8 cellular contexts compared by ENCODE assay signal in the genomic region with DNA sequence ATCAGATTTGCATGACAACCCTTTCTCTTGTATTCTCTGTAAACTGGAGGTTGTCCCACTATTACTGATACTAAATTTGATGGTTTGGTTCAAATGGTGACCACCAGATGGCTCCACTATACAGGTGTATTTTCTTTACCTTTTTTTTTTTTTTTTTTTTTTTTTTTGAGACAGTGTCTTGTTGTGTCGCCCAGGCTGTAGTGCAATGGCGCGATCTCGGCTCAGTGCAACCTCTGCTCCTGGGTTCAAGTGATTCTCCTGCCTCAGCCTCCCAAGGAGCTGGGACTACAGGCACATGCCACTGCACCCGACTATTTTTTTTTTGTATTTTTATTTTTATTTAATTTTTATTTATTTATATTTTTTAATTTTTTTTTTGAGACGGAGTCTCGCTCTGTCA. TPM values are rescaled to one million over a fixed set of nuclear protein-coding genes. Genes with fewer than 3 reads are reported as not detected.
DNase-seq lines count a peak whose midpoint lies in the region; ATAC-seq and TF ChIP-seq lines count a peak whose summit lies in the region.

No MANE protein-coding gene starts in this region.

- 44 to 70% (median 62%) methylated on average over 7 of the region's 7 CpGs for WGBS in stomach, 5 donors

- peaks cover 11% of the 10 kb centered on the region for H3K9me3 Mint-ChIP-seq in T-helper 2 cell treated with Interferon-gamma antibody and Interleukin-4, amounts not matched to agents 5 μg/mL and 100 μg/mL, for 36 hours

- no peak for ATAC-seq in GM18519 (IDR thresholded peaks at IDR 0.05; ENCODE audit: low FRiP score, unreplicated experiment)

- DNase-seq in T-helper 2 cell, result peak in 3 of 5 experiments; percentile 26 to 73 (median 36)
- DNase-seq in T-helper 2 cell treated with Interferon-gamma antibody and Interleukin-4, amounts not matched to agents 5 μg/mL and 100 μg/mL, for 36 hours (ENCODE audit: low spot score), result no peak
- peak; percentile 27 for DNase-seq in HPDE6-E6E7 (ENCODE audit: extremely low spot score)
- peak; percentile 21 for DNase-seq in T-helper 9 cell
- peak; percentile 47 for DNase-seq in fibroblast of pulmonary artery (ENCODE audit: low read depth)
- no peak for DNase-seq in stomach
- DNase-seq in retina, result no peak

- H3K4me1 Mint-ChIP-seq in T-helper 2 cell treated with Interferon-gamma antibody and Interleukin-4, amounts not matched to agents 5 μg/mL and 100 μg/mL, for 36 hours (ENCODE audit: low read depth), result peaks cover 11% of the 10 kb centered on the region

- no peaks in the 10 kb centered on the region for H3K9me3 ChIP-seq in stomach

- intact Hi-C loops in stomach (cut with DNase I; ENCODE audit: low total_unique reads), result no loop called here

- TF ChIP-seq CTCF in fibroblast of pulmonary artery (IDR thresholded peaks at IDR 0.05; ENCODE audit: low read length, missing control alignments) (peak; percentile 43), stomach (IDR thresholded peaks at IDR 0.05) (peak in 4 of 7 experiments; percentile 13 to 47 (median 27))

- no peak for TF ChIP-seq EP300 in stomach (IDR thresholded peaks at IDR 0.05)

- H3K36me3 ChIP-seq in stomach, result peaks cover 0 to 6% (median 0%) of the 10 kb centered on the region in 4 donors

- peaks cover 9 to 52% (median 28%) of the 10 kb centered on the region in 4 donors for H3K4me1 ChIP-seq in stomach

- no peak for TF ChIP-seq POLR2A in stomach (IDR thresholded peaks at IDR 0.05)

- H3K27me3 ChIP-seq in stomach, result no peaks in the 10 kb centered on the region

- H3K4me3 ChIP-seq in fibroblast of pulmonary artery (replicated peaks; ENCODE audit: low read depth, low read length), result no peak overlapping the region
- no peak overlapping the region for H3K4me3 ChIP-seq in stomach

- no peak overlapping the region for H3K27ac ChIP-seq in stomach

- H3K27me3 Mint-ChIP-seq in T-helper 2 cell treated with Interferon-gamma antibody and Interleukin-4, amounts not matched to agents 5 μg/mL and 100 μg/mL, for 36 hours (ENCODE audit: low read depth), result no peaks in the 10 kb centered on the region

- H3K27ac Mint-ChIP-seq in T-helper 2 cell treated with Interferon-gamma antibody and Interleukin-4, amounts not matched to agents 5 μg/mL and 100 μg/mL, for 36 hours, result no peak overlapping the region

- no peak overlapping the region for H3K4me3 Mint-ChIP-seq in T-helper 2 cell treated with Interferon-gamma antibody and Interleukin-4, amounts not matched to agents 5 μg/mL and 100 μg/mL, for 36 hours

- H3K36me3 Mint-ChIP-seq in T-helper 2 cell treated with Interferon-gamma antibody and Interleukin-4, amounts not matched to agents 5 μg/mL and 100 μg/mL, for 36 hours (ENCODE audit: low read depth), result peaks cover 23% of the 10 kb centered on the region

RNA-seq across cellular contexts. Expression of a gene that starts 6.6 kb away (rescaled TPM):
- total RNA-seq in stomach, result 100 to 1,000 TPM in 1 of 5 donors, 10 to 100 TPM in 4; 35.0 to 125 (median 82.6) TPM
- 10 to 100 TPM; 54.1 to 78.1 (median 58.3) TPM for polyA plus RNA-seq in stomach

RNA-seq across cellular contexts. Expression of a gene that starts 27.7 kb away (rescaled TPM):
- total RNA-seq in stomach, result 100 to 1,000 TPM in 4 of 5 donors, 10 to 100 TPM in 1; 27.2 to 187 (median 147) TPM
- polyA plus RNA-seq in stomach, result 100 to 1,000 TPM; 219 to 404 (median 260) TPM

RNA-seq across cellular contexts. Expression of a gene that starts 41.1 kb away (rescaled TPM):
- 10 to 100 TPM in 2 of 5 donors, 1 to 10 TPM in 2, under 1 TPM in 1; 0.58 to 82.1 (median 2.5) TPM for total RNA-seq in stomach
- 10 to 100 TPM; 35.0 to 43.6 (median 39.7) TPM for polyA plus RNA-seq in stomach

Comparison
In these comparisons a context has a peak if more than half of its experiments do, and no peak if none do; other contexts are left out.
1. DNase-seq: peak in T-helper 2 cell (3 of 5), HPDE6-E6E7 (single experiment), T-helper 9 cell (single experiment) and fibroblast of pulmonary artery (single experiment); none in T-helper 2 cell treated with Interferon-gamma antibody and Interleukin-4, amounts not matched to agents 5 μg/mL and 100 μg/mL, for 36 hours (single experiment), stomach (single experiment) and retina (single experiment).